ENCODE assay signal across 25 cellular contexts in genomic region chrX:7198499-7198898, GRCh38.
"Had no signal": no experiment of that assay in that cellular context is flagged by ENCODE, and none has a peak within 500 bp of the region (broad histone marks: within the 10 kb centered on the region; RNA-seq: fewer than 3 reads in every experiment).

No MANE protein-coding gene starts in this region.

- H3K27ac ChIP-seq: body of pancreas had no signal

- H3K4me3 Mint-ChIP-seq: activated naive CD4-positive, alpha-beta T cell treated with anti-CD3 and anti-CD28 coated beads, Interleukin-2, amount 10 ng/mL, durations not matched to agents 7 days and 5 days; activated naive CD8-positive, alpha-beta T cell treated with anti-CD3 and anti-CD28 coated beads for 36 hours; activated T-helper 17 cell treated with anti-CD3 and anti-CD28 coated beads, Interleukin-2, amount 50 U/mL, for 72 hours; central memory CD8-positive, alpha-beta T cell; T-helper 17 cell; WTC11 had no signal

- H3K4me3 ChIP-seq: body of pancreas, PC-9 had no signal

- H3K9me3 Mint-ChIP-seq: activated naive CD4-positive, alpha-beta T cell treated with anti-CD3 and anti-CD28 coated beads, Interleukin-2, amount 10 ng/mL, durations not matched to agents 7 days and 5 days; activated naive CD8-positive, alpha-beta T cell treated with anti-CD3 and anti-CD28 coated beads for 36 hours; activated T-helper 17 cell treated with anti-CD3 and anti-CD28 coated beads, Interleukin-2, amount 50 U/mL, for 72 hours; central memory CD8-positive, alpha-beta T cell had no signal

- FAIRE-seq: bronchial epithelial cell had no signal

- H3K9me3 ChIP-seq: body of pancreas had no signal

- ATAC-seq: activated T-helper 17 cell treated with anti-CD3 and anti-CD28 coated beads, Interleukin-2, amount 50 U/mL, for 72 hours; body of pancreas; T-helper 17 cell; WTC11 had no signal

- H3K4me2 ChIP-seq: PC-9 had no signal

- H3K4me1 ChIP-seq: body of pancreas had no signal

- H3K27me3 Mint-ChIP-seq: activated naive CD4-positive, alpha-beta T cell treated with anti-CD3 and anti-CD28 coated beads, Interleukin-2, amount 10 ng/mL, durations not matched to agents 7 days and 5 days; activated naive CD8-positive, alpha-beta T cell treated with anti-CD3 and anti-CD28 coated beads for 36 hours; activated T-helper 17 cell treated with anti-CD3 and anti-CD28 coated beads, Interleukin-2, amount 50 U/mL, for 72 hours; central memory CD8-positive, alpha-beta T cell; T-helper 17 cell had no signal

- DNase-seq: activated CD4-positive, alpha-beta T cell treated with anti-CD3 and anti-CD28 coated beads for 48 hours; activated CD4-positive, alpha-beta T cell treated with anti-CD3 and anti-CD28 coated beads, Interleukin-2, amount 50 U/mL, for 48 hours; activated CD4-positive, CD25-positive, alpha-beta regulatory T cell treated with anti-CD3 and anti-CD28 coated beads, Interleukin-2, amount 50 U/mL, for 72 hours; activated gamma-delta T cell treated with Interleukin-2 at 50 U/mL for 16 hours; activated naive CD4-positive, alpha-beta T cell treated with anti-CD3 and anti-CD28 coated beads, Interleukin-2, amount 10 ng/mL, durations not matched to agents 7 days and 5 days; activated naive CD8-positive, alpha-beta T cell treated with anti-CD3 and anti-CD28 coated beads for 36 hours; activated T-cell treated with anti-CD3 and anti-CD28 coated beads for 4 hours; activated T-cell treated with anti-CD3 and anti-CD28 coated beads, Interleukin-2, amount 50 U/mL, for 48 hours; anterior cingulate cortex; body of pancreas; Kasumi-1; NCI-H1048; NCI-H146; NCI-H187 treated with DMSO at 0.1 percent for 48 hours; NCI-H2081 treated with DMSO at 0.1 percent for 48 hours; NCI-H446; NCI-H524; PC-9; SIG-M5; T-helper 17 cell; T-helper 9 cell had no signal

- H3K27me3 ChIP-seq: body of pancreas had no signal

- H3K27ac Mint-ChIP-seq: activated naive CD4-positive, alpha-beta T cell treated with anti-CD3 and anti-CD28 coated beads, Interleukin-2, amount 10 ng/mL, durations not matched to agents 7 days and 5 days; activated naive CD8-positive, alpha-beta T cell treated with anti-CD3 and anti-CD28 coated beads for 36 hours; activated T-helper 17 cell treated with anti-CD3 and anti-CD28 coated beads, Interleukin-2, amount 50 U/mL, for 72 hours; T-helper 17 cell; WTC11 had no signal

- H3K36me3 Mint-ChIP-seq: activated naive CD4-positive, alpha-beta T cell treated with anti-CD3 and anti-CD28 coated beads, Interleukin-2, amount 10 ng/mL, durations not matched to agents 7 days and 5 days; activated naive CD8-positive, alpha-beta T cell treated with anti-CD3 and anti-CD28 coated beads for 36 hours; WTC11 had no signal

- H2AFZ ChIP-seq: PC-9 had no signal

- H3K4me1 Mint-ChIP-seq: activated naive CD4-positive, alpha-beta T cell treated with anti-CD3 and anti-CD28 coated beads, Interleukin-2, amount 10 ng/mL, durations not matched to agents 7 days and 5 days; activated naive CD8-positive, alpha-beta T cell treated with anti-CD3 and anti-CD28 coated beads for 36 hours; central memory CD8-positive, alpha-beta T cell; T-helper 17 cell had no signal
